In genomic region chr3:25354071-25354470, GRCh38 we compare ENCODE assay signal across 20 cellular contexts.
DNase-seq lines count a peak whose midpoint lies in the region; ATAC-seq, FAIRE-seq and TF ChIP-seq lines count a peak whose summit lies in the region.
"Had no signal": no experiment of that assay in that cellular context is flagged by ENCODE, and none has a peak within 500 bp of the region (broad histone marks: within the 10 kb centered on the region; RNA-seq: fewer than 3 reads in every experiment).

No MANE protein-coding gene starts in this region.

- ATAC-seq in right cardiac atrium: no peak
- ATAC-seq in HG02642 (IDR thresholded peaks at IDR 0.05; ENCODE audit: poor library complexity, unreplicated experiment): no peak
- ATAC-seq: HCT116 had no signal

- no peak for FAIRE-seq in astrocyte (lab: Jason Lieb, UNC)
- FAIRE-seq: GM12892 had no signal

- TF ChIP-seq CTCF in astrocyte (IDR thresholded peaks at IDR 0.05; ENCODE audit: insufficient read depth, low read depth, low read length) (no peak), fibroblast of villous mesenchyme (IDR thresholded peaks at IDR 0.05; ENCODE audit: insufficient read depth, low read depth, low read length) (no peak)

- no peaks in the 10 kb centered on the region for H3K9me3 ChIP-seq in astrocyte (ENCODE audit: insufficient read depth, low read depth, low read length)
- no peaks in the 10 kb centered on the region for H3K9me3 ChIP-seq in right cardiac atrium (ENCODE audit: control insufficient read depth, low read length)
- H3K9me3 ChIP-seq: Caco-2, MG63 had no signal

- no peak overlapping the region for H3K9ac ChIP-seq in astrocyte (ENCODE audit: low read length)
- H3K9ac ChIP-seq: GM23248 had no signal

- no peak overlapping the region for H3K27ac ChIP-seq in astrocyte (ENCODE audit: low read depth, low read length)
- H3K27ac ChIP-seq in right cardiac atrium (ENCODE audit: low read length): no peak overlapping the region
- H3K27ac ChIP-seq: GM23248 had no signal

- H3K27ac Mint-ChIP-seq in astrocyte (ENCODE audit: unreplicated experiment): no peak overlapping the region
- H3K27ac Mint-ChIP-seq: CD14-positive monocyte had no signal

- H4K20me1 ChIP-seq in astrocyte (ENCODE audit: insufficient read depth, low read length): no peaks in the 10 kb centered on the region

- no peak overlapping the region for H3K4me3 ChIP-seq in astrocyte (ENCODE audit: insufficient read depth, low read depth, low read length)
- H3K4me3 ChIP-seq in fibroblast of villous mesenchyme (ENCODE audit: low read depth, low read length): no peak overlapping the region
- no peak overlapping the region for H3K4me3 ChIP-seq in skeletal muscle cell (ENCODE audit: low read depth, low read length)
- H3K4me3 ChIP-seq in right cardiac atrium (ENCODE audit: low read length): no peak overlapping the region
- H3K4me3 ChIP-seq: GM23248, MG63 had no signal

- DNase-seq in EH (ENCODE audit: low read depth) (peak; percentile 86), astrocyte (ENCODE audit: low read depth) (peak; percentile 56), fibroblast of villous mesenchyme (ENCODE audit: low read depth) (peak; percentile 11), skeletal muscle cell (ENCODE audit: low read depth) (peak; percentile 2), iPS-NIHi7 (ENCODE audit: extremely low spot score) (no peak), right cardiac atrium (no peak), AG20443 (ENCODE audit: low spot score) (no peak)
- DNase-seq: Caco-2, GM23248, KG1, MG63, NCI-H1092 treated with DMSO at 0.1 percent for 48 hours, NCI-H1694 treated with DMSO at 0.1 percent for 48 hours, NCI-H345, NCI-H526 treated with DMSO at 0.1 percent for 48 hours, OCI-M1 had no signal

- no peaks in the 10 kb centered on the region for H3K36me3 ChIP-seq in astrocyte (ENCODE audit: insufficient read depth, low read length)
- H3K36me3 ChIP-seq: MG63 had no signal

- peak overlapping the region; percentile 63 for H3K4me2 ChIP-seq in astrocyte (ENCODE audit: low read length)

- intact Hi-C loops in right cardiac atrium (cut with DNase I): no loop called here

- H3K27me3 ChIP-seq in astrocyte (ENCODE audit: insufficient read depth, low read length): no peaks in the 10 kb centered on the region
- H3K27me3 ChIP-seq in right cardiac atrium (ENCODE audit: control insufficient read depth, insufficient read depth): no peaks in the 10 kb centered on the region
- H3K27me3 ChIP-seq: MG63 had no signal

- H3K4me1 Mint-ChIP-seq in astrocyte (ENCODE audit: low read depth, unreplicated experiment): peaks cover 19% of the 10 kb centered on the region
- H3K4me1 Mint-ChIP-seq: CD14-positive monocyte had no signal

- H2AFZ ChIP-seq in astrocyte (ENCODE audit: low read depth, low read length): no peak overlapping the region
- H2AFZ ChIP-seq: GM23248 had no signal

- no peak overlapping the region for H3K4me3 Mint-ChIP-seq in astrocyte (ENCODE audit: unreplicated experiment)
- H3K4me3 Mint-ChIP-seq: CD14-positive monocyte had no signal

- H3K27me3 Mint-ChIP-seq in astrocyte (ENCODE audit: low read depth, unreplicated experiment): no peaks in the 10 kb centered on the region

- WGBS in right cardiac atrium: 64% methylated on average over 3 of the region's 3 CpGs

- H3K79me2 ChIP-seq in astrocyte (ENCODE audit: insufficient read depth, low read length): no peaks in the 10 kb centered on the region

- H3K4me1 ChIP-seq in astrocyte (ENCODE audit: insufficient read depth, low read length) (peaks cover 10% of the 10 kb centered on the region), right cardiac atrium (ENCODE audit: control insufficient read depth, insufficient read depth, low read length) (no peaks in the 10 kb centered on the region)
- H3K4me1 ChIP-seq: Caco-2 had no signal

- H3K36me3 Mint-ChIP-seq in astrocyte (ENCODE audit: low read depth, unreplicated experiment): no peaks in the 10 kb centered on the region
- H3K36me3 Mint-ChIP-seq: CD14-positive monocyte had no signal

- peaks cover 6% of the 10 kb centered on the region for H3K9me3 Mint-ChIP-seq in astrocyte (ENCODE audit: unreplicated experiment)

Comparison
In these comparisons a context has a peak if more than half of its experiments do, and no peak if none do; other contexts are left out.
1. DNase-seq: peak in EH (single experiment), astrocyte (single experiment), fibroblast of villous mesenchyme (single experiment) and skeletal muscle cell (single experiment); none in iPS-NIHi7 (single experiment), right cardiac atrium (0 of 3) and AG20443 (single experiment).